In the genomic region with DNA sequence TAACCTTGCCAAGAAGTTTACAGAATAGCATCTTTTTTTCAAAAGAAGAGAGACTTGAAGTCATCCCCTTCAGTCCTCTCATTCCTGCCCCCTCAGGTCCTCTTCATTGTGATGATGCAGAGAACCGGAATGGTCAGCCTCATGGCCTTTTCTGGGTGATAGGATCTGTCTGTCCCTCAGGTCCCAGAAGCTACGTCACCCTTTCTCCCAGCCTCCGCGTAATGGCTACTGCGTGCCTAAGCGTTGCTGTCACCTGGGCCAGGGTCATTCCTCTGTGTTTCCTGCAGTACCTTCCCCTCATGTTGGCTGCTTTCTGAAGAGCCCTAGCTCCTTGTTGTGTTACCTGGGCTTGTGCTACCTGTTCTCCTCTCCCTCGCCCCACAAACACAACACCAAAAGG, we compare ENCODE assay signal across 31 cellular contexts. TPM values are rescaled to one million over a fixed set of nuclear protein-coding genes. Genes with fewer than 3 reads are reported as not detected.
DNase-seq lines count a peak whose midpoint lies in the region; ATAC-seq and TF ChIP-seq lines count a peak whose summit lies in the region.
"Had no signal": no experiment of that assay in that cellular context is flagged by ENCODE, and none has a peak within 500 bp of the region (broad histone marks: within the 10 kb centered on the region; RNA-seq: fewer than 3 reads in every experiment).

No MANE protein-coding gene starts in this region.

- peak overlapping the region in 1 of 3 experiments; percentile 57 for H3K27ac Mint-ChIP-seq in nephron
- H3K27ac Mint-ChIP-seq in osteocyte (ENCODE audit: unreplicated experiment), result no peak overlapping the region
- H3K27ac Mint-ChIP-seq: CD8-positive, alpha-beta T cell had no signal

- H3K4me3 Mint-ChIP-seq in nephron (peak overlapping the region in 2 of 3 experiments; percentile 58 to 61), osteocyte (ENCODE audit: unreplicated experiment) (no peak overlapping the region)

- intact Hi-C loops in right cardiac atrium (cut with DNase I) (no loop called here), cardiac septum (cut with DNase I) (no loop called here), esophagus muscularis mucosa (cut with DNase I) (loop anchor here (10.0 kb wide), 1 partner anchor 1205 kb away; no protein-coding TSS in a partner anchor), upper lobe of right lung (cut with DNase I) (no loop called here)

- H3K36me3 Mint-ChIP-seq in nephron (ENCODE audit: low read depth) (peaks cover 21% of the 10 kb centered on the region), osteocyte (ENCODE audit: unreplicated experiment) (no peaks in the 10 kb centered on the region)

- no peak for ATAC-seq in right cardiac atrium
- no peak for ATAC-seq in upper lobe of right lung
- ATAC-seq: A549; CD8-positive, alpha-beta T cell; left lung; Panc1; stimulated activated naive CD8-positive, alpha-beta T cell treated with anti-CD3 and anti-CD28 coated beads, Interleukin-15, Interleukin-2, amounts not matched to agents 100 U/mL and 50 U/mL, for 24 hours had no signal

- peaks cover 16% of the 10 kb centered on the region for H3K4me1 ChIP-seq in right cardiac atrium (ENCODE audit: control insufficient read depth, insufficient read depth, low read length)
- peaks cover 24 to 71% (median 60%) of the 10 kb centered on the region in 4 donors for H3K4me1 ChIP-seq in esophagus muscularis mucosa
- H3K4me1 ChIP-seq in upper lobe of right lung, result peaks cover 39% of the 10 kb centered on the region

- H3K27me3 ChIP-seq in right cardiac atrium (ENCODE audit: control insufficient read depth, insufficient read depth) (no peaks in the 10 kb centered on the region), esophagus muscularis mucosa (peaks cover 0 to 5% (median 0%) of the 10 kb centered on the region in 4 donors), upper lobe of right lung (no peaks in the 10 kb centered on the region)
- H3K27me3 ChIP-seq: adrenal gland, brain microvascular endothelial cell, left lung, thyroid gland had no signal

- no peaks in the 10 kb centered on the region for H3K27me3 Mint-ChIP-seq in nephron (ENCODE audit: low read depth)
- H3K27me3 Mint-ChIP-seq in osteocyte (ENCODE audit: unreplicated experiment), result no peaks in the 10 kb centered on the region

- H3K4me1 Mint-ChIP-seq in nephron (peaks cover 69% of the 10 kb centered on the region), osteocyte (ENCODE audit: unreplicated experiment) (peaks cover 42% of the 10 kb centered on the region)

- TF ChIP-seq CTCF in esophagus muscularis mucosa (IDR thresholded peaks at IDR 0.05), result no peak
- no peak for TF ChIP-seq CTCF in nephron (IDR thresholded peaks at IDR 0.05; ENCODE audit: unreplicated experiment in 3 of 3)
- TF ChIP-seq CTCF in upper lobe of right lung (IDR thresholded peaks at IDR 0.05), result no peak
- no peak for TF ChIP-seq CTCF in osteocyte (IDR thresholded peaks at IDR 0.05)

- H3K27ac ChIP-seq in right cardiac atrium (ENCODE audit: low read length), result no peak overlapping the region
- H3K27ac ChIP-seq in esophagus muscularis mucosa (replicated peaks in 1 of 4), result peak overlapping the region; percentile 93 to 98 (median 98)
- H3K27ac ChIP-seq in upper lobe of right lung, result no peak overlapping the region
- H3K27ac ChIP-seq: A549, brain microvascular endothelial cell, left lung, thyroid gland, WERI-Rb-1 had no signal

- H3K9me3 Mint-ChIP-seq in nephron (no peaks in the 10 kb centered on the region), osteocyte (ENCODE audit: unreplicated experiment) (no peaks in the 10 kb centered on the region)
- H3K9me3 Mint-ChIP-seq: CD8-positive, alpha-beta T cell had no signal

- no peaks in the 10 kb centered on the region for H3K9me3 ChIP-seq in right cardiac atrium (ENCODE audit: control insufficient read depth, low read length)
- no peaks in the 10 kb centered on the region for H3K9me3 ChIP-seq in esophagus muscularis mucosa
- H3K9me3 ChIP-seq in upper lobe of right lung, result no peaks in the 10 kb centered on the region
- H3K9me3 ChIP-seq: A549, adrenal gland, left lung, thyroid gland had no signal

- 86% methylated on average over 7 of the region's 7 CpGs for WGBS in right cardiac atrium
- 81% methylated on average over 7 of the region's 7 CpGs for WGBS in esophagus muscularis mucosa

- peaks cover 0 to 4% (median 0%) of the 10 kb centered on the region in 4 donors for H3K36me3 ChIP-seq in esophagus muscularis mucosa
- H3K36me3 ChIP-seq in upper lobe of right lung, result no peaks in the 10 kb centered on the region
- H3K36me3 ChIP-seq: adrenal gland, brain microvascular endothelial cell, left lung, thyroid gland, WERI-Rb-1 had no signal

- TF ChIP-seq POLR2A in esophagus muscularis mucosa (IDR thresholded peaks at IDR 0.05; ENCODE audit: low read depth), result no peak

- H3K4me3 ChIP-seq in right cardiac atrium (ENCODE audit: low read length) (peak overlapping the region; percentile 14), esophagus muscularis mucosa (peak overlapping the region; percentile 87 to 98 (median 94)), upper lobe of right lung (peak overlapping the region; percentile 92)
- H3K4me3 ChIP-seq: A549, thyroid gland had no signal

- DNase-seq in right cardiac atrium (no peak), cardiac septum (ENCODE audit: low spot score) (no peak), esophagus muscularis mucosa (ENCODE audit: extremely low spot score) (no peak), upper lobe of right lung (no peak), SKM-1 treated with dmso at 0.1 percent for 144 hours (lab: John Stamatoyannopoulos, UW; ENCODE audit: unreplicated experiment) (no peak), osteocyte (ENCODE audit: extremely low spot score, unreplicated experiment) (no peak), NCI-H1417 (lab: John Stamatoyannopoulos, UW) (no peak)
- DNase-seq: activated CD4-positive, alpha-beta T cell treated with anti-CD3 and anti-CD28 coated beads for 48 hours; activated CD8-positive, alpha-beta memory T cell treated with anti-CD3 and anti-CD28 coated beads for 24 hours; activated gamma-delta T cell; adrenal gland; AML-193; brain microvascular endothelial cell; CD8-positive, alpha-beta T cell; DMS 273 treated with DMSO at 0.1 percent for 48 hours; effector memory CD4-positive, alpha-beta T cell; foreskin melanocyte; GOT3; hypothalamus; left lung; NCI-H1694 treated with DMSO at 0.1 percent for 48 hours; NCI-H2171 treated with DMSO at 0.1 percent for 48 hours; NCI-H524 treated with DMSO at 0.1 percent for 48 hours; SHP77 treated with DMSO at 0.1 percent for 48 hours; stimulated activated naive CD8-positive, alpha-beta T cell treated with anti-CD3 and anti-CD28 coated beads, Interleukin-15, Interleukin-2, amounts not matched to agents 100 U/mL and 50 U/mL, for 24 hours; T-helper 9 cell; thyroid gland; WERI-Rb-1 had no signal

- TF ChIP-seq EP300 in esophagus muscularis mucosa (IDR thresholded peaks at IDR 0.05), result no peak

RNA-seq across cellular contexts. Expression of a gene that starts 4.7 kb away (rescaled TPM):
- 100 to 1,000 TPM in 3 of 4 donors, 10 to 100 TPM in 1; 64.9 to 170 (median 116) TPM for total RNA-seq in right cardiac atrium
- 29.7 TPM for polyA plus RNA-seq in right cardiac atrium
- 166 TPM for total RNA-seq in cardiac septum
- total RNA-seq in esophagus muscularis mucosa, result 100 to 1,000 TPM; 244 to 563 (median 329) TPM
- total RNA-seq in upper lobe of right lung, result 137 TPM
- 27.4 and 29.2 TPM in 2 replicates for total RNA-seq in osteocyte

Comparison
In these comparisons a context has a peak if more than half of its experiments do, and no peak if none do; other contexts are left out.
1. H3K27ac ChIP-seq: peak in esophagus muscularis mucosa (4 of 4); none in right cardiac atrium (single experiment) and upper lobe of right lung (single experiment).
2. H3K4me3 ChIP-seq: peak in every context shown above with its lines; median percentile 94 in esophagus muscularis mucosa; 92 in upper lobe of right lung; 14 in right cardiac atrium.